8 cellular contexts compared by ENCODE assay signal in the genomic region with DNA sequence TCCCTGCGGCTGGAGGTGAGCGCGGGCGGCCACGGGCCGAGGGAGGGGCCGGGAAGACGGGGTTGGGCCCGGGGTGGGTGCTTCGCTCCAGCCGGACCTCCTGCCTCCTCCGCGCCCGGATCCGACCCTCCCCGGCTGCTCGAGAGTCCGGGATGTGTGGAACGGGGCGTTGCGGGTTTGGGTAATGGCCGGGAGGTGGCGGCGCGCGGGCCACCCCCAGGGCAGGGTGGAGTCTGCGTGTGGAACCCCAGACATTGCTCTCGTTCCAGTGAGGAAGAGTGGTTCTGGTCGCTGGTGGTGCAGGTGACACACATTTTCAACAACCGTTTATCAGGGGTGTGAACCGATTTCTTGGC. TPM values are rescaled to one million over a fixed set of nuclear protein-coding genes. Genes with fewer than 3 reads are reported as not detected.
DNase-seq lines count a peak whose midpoint lies in the region; ATAC-seq, FAIRE-seq and TF ChIP-seq lines count a peak whose summit lies in the region.

No MANE protein-coding gene starts in this region.

- no peaks in the 10 kb centered on the region for H3K9me2 ChIP-seq in OCI-LY7 (ENCODE audit: insufficient read depth, low read length)

- TF ChIP-seq POLR2A in K562 (conservative IDR thresholded peaks at IDR 0.05): no peak

- H3K4me1 ChIP-seq in OCI-LY7 (ENCODE audit: insufficient read depth, low read length, poor library complexity, severe bottlenecking): peaks cover 17% of the 10 kb centered on the region
- H3K4me1 ChIP-seq in K562 (replicated peaks in 1 of 2; ENCODE audit: control insufficient read depth in 2 of 2, insufficient read depth in 2 of 2, low read length in 2 of 2): peaks cover 4 to 12% of the 10 kb centered on the region in 2 experiments; a peak in 3 of 5 replicates

- TF ChIP-seq RAD21 in K562 (CRISPR knock-in tag; conservative IDR thresholded peaks at IDR 0.05 in 1 of 2, IDR thresholded peaks at IDR 0.05 in 1 of 2): no peak

- H3K9me3 ChIP-seq in OCI-LY7 (ENCODE audit: low read length) (no peaks in the 10 kb centered on the region), K562 (replicated peaks; ENCODE audit: control insufficient read depth, insufficient read depth, low read depth, low read length) (no peaks in the 10 kb centered on the region)

- H3K79me2 ChIP-seq in OCI-LY7 (ENCODE audit: insufficient read depth, low read depth, low read length) (peaks cover 50% of the 10 kb centered on the region), K562 (ENCODE audit: control insufficient read depth, insufficient read depth, low read length) (peaks cover 47% of the 10 kb centered on the region)

- peak overlapping the region; percentile 97 for H3K4me2 ChIP-seq in OCI-LY7 (ENCODE audit: low read length)
- peak overlapping the region; percentile 98 for H3K4me2 ChIP-seq in K562 (ENCODE audit: insufficient read depth, low read length)

- TF ChIP-seq EP300 in K562 (IDR thresholded peaks at IDR 0.05; ENCODE audit: low read length): no peak

- peaks cover 4 to 15% (median 7%) of the 10 kb centered on the region in 3 donors for H3K27me3 Mint-ChIP-seq in immature natural killer cell (ENCODE audit: low read depth in 3 of 3)

- H3K4me1 Mint-ChIP-seq in immature natural killer cell: peaks cover 18 to 39% of the 10 kb centered on the region in 2 donors

- H3K27ac Mint-ChIP-seq in immature natural killer cell: peak overlapping the region; percentile 91 to 96 (median 94)

- TF ChIP-seq CTCF in OCI-LY7 (conservative IDR thresholded peaks at IDR 0.05; ENCODE audit: low read length): 0 out of 2 replicates have a peak, but pooled peaks have one; percentile 33
- peak in 1 of 3 experiments; percentile 8; a peak in 1 of 6 replicates for TF ChIP-seq CTCF in K562 (IDR thresholded peaks at IDR 0.05 in 2 of 3, conservative IDR thresholded peaks at IDR 0.05 in 1 of 3; ENCODE audit: insufficient read depth in 2 of 3, low read depth in 1 of 3, low read length in 3 of 3)

- FAIRE-seq in K562 (lab: Jason Lieb, UNC): no peak

- no peaks in the 10 kb centered on the region for H3K27me3 ChIP-seq in K562 (ENCODE audit: control insufficient read depth in 2 of 2, insufficient read depth in 2 of 2, low read length in 2 of 2)

- H3K9me1 ChIP-seq in K562 (ENCODE audit: control insufficient read depth, insufficient read depth, low read length): no peaks in the 10 kb centered on the region

- 0% methylated on average over 5 of the region's 31 CpGs for WGBS in K562 (ENCODE audit: insufficient coverage, low coverage, missing lambda C conversion rate)

- H3K4me3 ChIP-seq in OCI-LY7 (ENCODE audit: low read depth, low read length, poor library complexity, severe bottlenecking): peak overlapping the region; percentile 83
- H3K4me3 ChIP-seq in K562: peak overlapping the region; percentile 93

- intact Hi-C loops in OCI-LY7 (cut with micrococcal nuclease; ENCODE audit: unreplicated experiment): loop anchor here (1.0 to 10.0 kb wide), 3 partner anchors 31 to 79 kb away; no protein-coding TSS in a partner anchor
- intact Hi-C loops in K562 (cut with micrococcal nuclease): loop anchor here (5.0 kb wide), 1 partner anchor 68 kb away; no protein-coding TSS in a partner anchor

- H4K20me1 ChIP-seq in OCI-LY7 (ENCODE audit: insufficient read depth, low read length) (peaks cover 8% of the 10 kb centered on the region; the same call in 1 of the 2 replicates), K562 (replicated peaks; ENCODE audit: control insufficient read depth, insufficient read depth, low read length) (no peaks in the 10 kb centered on the region)

- CTCF ChIA-PET in OCI-LY7 (lab: Charles Lee; ENCODE audit: unreplicated experiment): no interaction called here
- CTCF ChIA-PET in K562 (lab: Yijun Ruan, JAX; ENCODE audit: low intra/inter-chr PET ratio): no interaction called here

- peak overlapping the region; percentile 89 to 95 (median 93) for H3K4me3 Mint-ChIP-seq in immature natural killer cell

- no peak overlapping the region for H2AFZ ChIP-seq in OCI-LY7 (ENCODE audit: low read length)
- H2AFZ ChIP-seq in K562 (ENCODE audit: low read depth, low read length): peak overlapping the region; percentile 89

- in situ Hi-C loops in K562 (cut with MboI): no loop called here

- H3K9ac ChIP-seq in K562 (ENCODE audit: insufficient read depth in 1 of 2, low read depth in 2 of 2, low read length in 2 of 2): peak overlapping the region; percentile 91 to 96

- ATAC-seq in GM18502 (IDR thresholded peaks at IDR 0.05; ENCODE audit: poor library complexity, unreplicated experiment) (peak; percentile 57), HG02970 (IDR thresholded peaks at IDR 0.05; ENCODE audit: low FRiP score, unreplicated experiment) (peak; percentile 42), K562 (peak; percentile 76)

- no peaks in the 10 kb centered on the region for H3K9me3 Mint-ChIP-seq in immature natural killer cell

- DNase-seq in AG08395 (ENCODE audit: low spot score) (peak; percentile 43), OCI-LY7 (ENCODE audit: low spot score) (peak; percentile 34), K562 (ENCODE audit: extremely low read depth in 1 of 4, low spot score in 3 of 4) (peak; percentile 45 to 63 (median 52)), immature natural killer cell (peak in 2 of 3 donors; percentile 65 to 68), NCI-H187 (lab: John Stamatoyannopoulos, UW) (no peak)
- peak; percentile 50 to 53 for DNase-seq in stimulated activated CD4-positive, alpha-beta T cell treated with anti-CD3 and anti-CD28 coated beads, Interleukin-4, amount 100 ng/mL, for 48 hours (ENCODE audit: low read depth in 2 of 2)

- BruUV-seq in OCI-LY7 (replicated peaks; lab: Mats Ljungman, UMichigan): no TSS peak
- no TSS peak for BruUV-seq in K562 (replicated peaks; lab: Mats Ljungman, UMichigan)

- POLR2A ChIA-PET in OCI-LY7 (lab: Charles Lee) (no interaction called here), K562 (lab: Yijun Ruan, JAX) (interaction anchor here (0.5 kb wide), 1 partner anchor 48 kb away, joined by 3 read pairs; no protein-coding TSS in a partner anchor)

- H3K36me3 Mint-ChIP-seq in immature natural killer cell: peaks cover 3% of the 10 kb centered on the region in 3 donors

- H3K36me3 ChIP-seq in OCI-LY7 (ENCODE audit: insufficient read depth, low read length) (peaks cover 14% of the 10 kb centered on the region), K562 (ENCODE audit: control insufficient read depth, insufficient read depth, low read length) (peaks cover 8% of the 10 kb centered on the region; the same call in 2 of the 3 replicates)

- H3K27ac ChIP-seq in OCI-LY7 (ENCODE audit: low read depth, low read length, poor library complexity, severe bottlenecking): peak overlapping the region; percentile 69
- H3K27ac ChIP-seq in K562 (ENCODE audit: extremely low read depth, low read depth, low read length): peak overlapping the region; percentile 91

TF ChIP-seq in K562, 482 proteins besides CTCF, POLR2A, EP300 and RAD21 (continues in another document):
- 0 out of 4 replicates have a peak, but pooled peaks of 1 of the 2 experiments have one; percentile 21 for TF ChIP-seq UBTF (IDR thresholded peaks at IDR 0.05; ENCODE audit: borderline replicate concordance in 1 of 2, low read depth in 2 of 2, low read length in 2 of 2)
- no peak for TF ChIP-seq SRSF9 (IDR thresholded peaks at IDR 0.05; ENCODE audit: borderline replicate concordance, low read depth, low read length)
- no peak for TF ChIP-seq ZNF143 (CRISPR knock-in tag; IDR thresholded peaks at IDR 0.05)
- TF ChIP-seq SRSF1 (IDR thresholded peaks at IDR 0.05; ENCODE audit: low read depth, low read length): no peak

RNA-seq across cellular contexts. Expression of gene ARHGEF7, which starts 38.8 kb away (rescaled TPM):
- total RNA-seq in OCI-LY7 (2014; rRNA removed; shearing (Covaris generic)): 36.3 and 39.5 TPM in 2 replicates
- total RNA-seq in OCI-LY7 (2022) (51.3 and 60.8 TPM in 2 replicates), K562 (2014; rRNA removed) (16.6 and 17.2 TPM in 2 replicates), K562 (2014; rRNA removed; fragmentation: Illumina TruSeq; extraction: Trizol) (12.0 and 12.2 TPM in 2 replicates), K562 (2015; rRNA removed; fragmentation: Illumina TruSeq; extraction: Trizol) (19.0 and 20.8 TPM in 2 replicates), K562 (2021) (26.8 and 31.2 TPM in 2 replicates)
- total RNA-seq in K562 (2011; cell fraction: chromatin; rRNA removed; ENCODE audit: low replicate concordance): 92.8 and 112 TPM in 2 replicates
- 40.5 and 45.3 TPM in 2 replicates for total RNA-seq in K562 (2011; cell fraction: nucleolus; rRNA removed)
- 58.2 and 65.3 TPM in 2 replicates for total RNA-seq in K562 (2011; cell fraction: nucleoplasm; rRNA removed)
- polyA plus RNA-seq in K562 (2011; rRNA removed) (18.2 and 23.0 TPM in 2 replicates), K562 (2014; fragmentation: Illumina TruSeq; extraction: Trizol) (20.7 and 21.8 TPM in 2 replicates), K562 (2014; fragmentation: Nextera tagmentation; extraction: Ambion mirVana) (1 to 10 TPM; 2.1 to 2.5 TPM), K562 (2014; rRNA removed) (16.6 and 17.5 TPM in 2 replicates), immature natural killer cell (10 to 100 TPM in 1 of 3 donors, 1 to 10 TPM in 2; 7.8 to 16.4 (median 7.9) TPM)
- 7.8 and 12.7 TPM in 2 replicates for polyA plus RNA-seq in K562 (2011; cell fraction: cytosol; rRNA removed)
- polyA plus RNA-seq in K562 (2011; cell fraction: nucleus; rRNA removed): 129 and 143 TPM in 2 replicates
- 19.3 and 20.6 TPM in 2 replicates for polyA plus RNA-seq in K562 (2012)
- polyA minus RNA-seq in K562 (2011; rRNA and poly(A)+ RNA removed): 24.3 and 26.2 TPM in 2 replicates
- 8.5 and 13.3 TPM in 2 replicates for polyA minus RNA-seq in K562 (2011; cell fraction: cytosol; rRNA and poly(A)+ RNA removed)
- 60.0 and 84.2 TPM in 2 replicates for polyA minus RNA-seq in K562 (2011; cell fraction: nucleus; rRNA and poly(A)+ RNA removed)

Comparison
In these comparisons a context has a peak if more than half of its experiments do, and no peak if none do; other contexts are left out.
1. DNase-seq: peak in AG08395 (single experiment), OCI-LY7 (single experiment), K562 (4 of 4), immature natural killer cell (2 of 3) and stimulated activated CD4-positive, alpha-beta T cell treated with anti-CD3 and anti-CD28 coated beads, Interleukin-4, amount 100 ng/mL, for 48 hours (2 of 2); none in NCI-H187 (0 of 2).
2. Peak in every context shown above with its lines, with median percentiles within 50 percentile points of each other: ATAC-seq.